Comparison of ENCODE assay signal across 22 cellular contexts in the genomic region with DNA sequence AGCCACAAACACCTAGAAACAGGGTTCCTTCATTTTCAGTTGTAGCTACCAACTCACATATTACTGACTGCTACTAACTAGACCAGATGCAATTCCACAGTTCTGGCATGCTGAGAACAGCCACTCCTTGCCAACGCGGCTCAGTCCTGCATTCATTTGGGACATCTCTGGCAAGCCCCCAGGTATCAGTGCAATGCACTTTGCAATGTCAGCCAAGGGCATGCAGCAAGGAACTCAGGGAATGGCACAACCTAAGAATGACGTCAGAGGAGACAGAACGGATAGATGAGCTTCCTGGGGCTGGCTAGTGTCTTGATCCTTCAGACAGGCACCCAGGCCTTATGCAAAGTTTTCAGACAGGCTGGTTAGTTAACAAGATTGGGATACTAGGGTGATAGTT. TPM values are rescaled to one million over a fixed set of nuclear protein-coding genes. Genes with fewer than 3 reads are reported as not detected.
DNase-seq lines count a peak whose midpoint lies in the region; ATAC-seq and TF ChIP-seq lines count a peak whose summit lies in the region.
"Had no signal": no experiment of that assay in that cellular context is flagged by ENCODE, and none has a peak within 500 bp of the region (broad histone marks: within the 10 kb centered on the region; RNA-seq: fewer than 3 reads in every experiment).

No MANE protein-coding gene starts in this region.

- TF ChIP-seq CTCF in MCF 10A (IDR thresholded peaks at IDR 0.05; ENCODE audit: unreplicated experiment) (no peak), mammary epithelial cell (conservative IDR thresholded peaks at IDR 0.05 in 1 of 2, IDR thresholded peaks at IDR 0.05 in 1 of 2; ENCODE audit: extremely low read depth in 1 of 2, insufficient read depth in 1 of 2, low read depth in 1 of 2, low read length in 2 of 2) (no peak), WTC11 (IDR thresholded peaks at IDR 0.05) (no peak)

- H3K27me3 ChIP-seq in mammary epithelial cell (ENCODE audit: insufficient read depth, low read length) = no peaks in the 10 kb centered on the region
- H3K27me3 ChIP-seq: hepatocyte had no signal

- POLR2A ChIA-PET in MCF 10A (lab: Yijun Ruan, JAX) = interaction anchor here (5.1 to 6.8 kb wide), 2 partner anchors 9 to 24 kb away, joined by 23 to 58 read pairs; no protein-coding TSS in a partner anchor
- POLR2A ChIA-PET in WTC11 (lab: Charles Lee) = no interaction called here

- DNase-seq in MCF 10A (ENCODE audit: unreplicated experiment) = peak; percentile 70
- DNase-seq in mammary epithelial cell = no peak
- DNase-seq in WTC11 (ENCODE audit: low spot score) = no peak
- DNase-seq in left ventricle myocardium superior = peak; percentile 52
- no peak for DNase-seq in effector CD8-positive, alpha-beta T cell (lab: John Stamatoyannopoulos, UW)
- DNase-seq: 8988T; activated CD4-positive, CD25-positive, alpha-beta regulatory T cell treated with anti-CD3 and anti-CD28 coated beads, Interleukin-2, amount 50 U/mL, for 72 hours; activated naive CD4-positive, alpha-beta T cell treated with anti-CD3 and anti-CD28 coated beads, Interleukin-2, amount 50 U/mL, for 16 hours; aorta; DMS79 treated with DMSO at 0.1 percent for 48 hours; foreskin fibroblast; GM23248; NCI-H2081 treated with DMSO at 0.1 percent for 48 hours; NCI-H524 treated with DMSO at 0.1 percent for 48 hours; stimulated activated CD4-positive, alpha-beta T cell treated with anti-CD3 and anti-CD28 coated beads, Interleukin-4, amount 100 ng/mL, for 4 hours; stimulated activated naive CD8-positive, alpha-beta T cell treated with anti-CD3 and anti-CD28 coated beads, Interleukin-15, amount 100 ng/mL, for 72 hours had no signal

- H3K4me1 ChIP-seq in mammary epithelial cell (ENCODE audit: insufficient read depth, low read length) = peaks cover 63% of the 10 kb centered on the region

- BruUV-seq in MCF 10A (replicated peaks; lab: Mats Ljungman, UMichigan) (no TSS peak), mammary epithelial cell (replicated peaks; lab: Mats Ljungman, UMichigan) (no TSS peak)

- H3K9me3 ChIP-seq in mammary epithelial cell (replicated peaks; ENCODE audit: insufficient read depth, low read length) = no peaks in the 10 kb centered on the region

- H3K36me3 ChIP-seq in mammary epithelial cell (ENCODE audit: insufficient read depth, low read length) = peaks cover 11% of the 10 kb centered on the region

- H3K27ac Mint-ChIP-seq in MCF 10A (ENCODE audit: low read depth, unreplicated experiment) (no peak overlapping the region), WTC11 (peak overlapping the region; percentile 25; the same call in 1 of the 2 replicates)
- H3K27ac Mint-ChIP-seq: stimulated activated naive CD8-positive, alpha-beta T cell treated with anti-CD3 and anti-CD28 coated beads, Interleukin-15, amount 100 ng/mL, for 72 hours had no signal

- no peaks in the 10 kb centered on the region for H3K27me3 Mint-ChIP-seq in MCF 10A (ENCODE audit: insufficient read depth, unreplicated experiment)
- no peaks in the 10 kb centered on the region for H3K27me3 Mint-ChIP-seq in WTC11 (ENCODE audit: low read depth)
- H3K27me3 Mint-ChIP-seq: central memory CD8-positive, alpha-beta T cell; stimulated activated naive CD8-positive, alpha-beta T cell treated with anti-CD3 and anti-CD28 coated beads, Interleukin-15, amount 100 ng/mL, for 72 hours had no signal

- ATAC-seq in WTC11 (no peak), left ventricle myocardium superior (peak; percentile 90), HG03521 (IDR thresholded peaks at IDR 0.05; ENCODE audit: unreplicated experiment) (no peak), GM21447 (IDR thresholded peaks at IDR 0.05; ENCODE audit: unreplicated experiment) (no peak)
- ATAC-seq: SK-N-SH treated with all-trans-retinoic acid at 6 μM for 48 hours; stimulated activated naive CD8-positive, alpha-beta T cell treated with anti-CD3 and anti-CD28 coated beads, Interleukin-15, amount 100 ng/mL, for 72 hours had no signal

- no peak overlapping the region for H3K9ac ChIP-seq in mammary epithelial cell (ENCODE audit: insufficient read depth, low read length)
- H3K9ac ChIP-seq: GM23248 had no signal

- H3K4me3 ChIP-seq in mammary epithelial cell (replicated peaks in 1 of 3; ENCODE audit: insufficient read depth in 1 of 3, low read depth in 2 of 3, low read length in 3 of 3) = no peak overlapping the region
- H3K4me3 ChIP-seq: GM23248, hepatocyte had no signal

- no peaks in the 10 kb centered on the region for H4K20me1 ChIP-seq in mammary epithelial cell (ENCODE audit: insufficient read depth, low read length)

- H3K9me3 Mint-ChIP-seq in MCF 10A (ENCODE audit: unreplicated experiment) (no peaks in the 10 kb centered on the region), WTC11 (no peaks in the 10 kb centered on the region)
- H3K9me3 Mint-ChIP-seq: central memory CD8-positive, alpha-beta T cell; stimulated activated naive CD8-positive, alpha-beta T cell treated with anti-CD3 and anti-CD28 coated beads, Interleukin-15, amount 100 ng/mL, for 72 hours had no signal

- H3K36me3 Mint-ChIP-seq in MCF 10A (ENCODE audit: insufficient read depth, unreplicated experiment) = peaks cover 4% of the 10 kb centered on the region
- peaks cover 5% of the 10 kb centered on the region; the same call in 1 of the 2 replicates for H3K36me3 Mint-ChIP-seq in WTC11

- H3K79me2 ChIP-seq in mammary epithelial cell (ENCODE audit: insufficient read depth, low read length) = peaks cover 87% of the 10 kb centered on the region

- in situ Hi-C loops in mammary epithelial cell (cut with MboI; ENCODE audit: low sequenced_read_pairs in 2 of 2) = no loop called here

- CTCF ChIA-PET in MCF 10A (lab: Yijun Ruan, JAX) (no interaction called here), mammary epithelial cell (lab: Charles Lee; ENCODE audit: low non-redundant PET) (no interaction called here), WTC11 (lab: Charles Lee) (interaction anchor here (1.3 kb wide), 1 partner anchor 66 kb away, joined by 3 read pairs; no protein-coding TSS in a partner anchor)

- dilution Hi-C loops in mammary epithelial cell (cut with HindIII; ENCODE audit: low sequenced_read_pairs) = no loop called here

- H3K4me3 Mint-ChIP-seq in MCF 10A (ENCODE audit: unreplicated experiment) (no peak overlapping the region), WTC11 (no peak overlapping the region)
- H3K4me3 Mint-ChIP-seq: central memory CD8-positive, alpha-beta T cell; stimulated activated naive CD8-positive, alpha-beta T cell treated with anti-CD3 and anti-CD28 coated beads, Interleukin-15, amount 100 ng/mL, for 72 hours had no signal

- intact Hi-C loops in MCF 10A (cut with micrococcal nuclease) = no loop called here
- intact Hi-C loops in mammary epithelial cell (cut with micrococcal nuclease) = no loop called here
- intact Hi-C loops in left ventricle myocardium superior (cut with micrococcal nuclease) = no loop called here

- H3K4me2 ChIP-seq in mammary epithelial cell (ENCODE audit: insufficient read depth, low read depth, low read length) = no peak overlapping the region
- H3K4me2 ChIP-seq: hepatocyte had no signal

- 91% methylated on average over 4 of the region's 4 CpGs for WGBS in mammary epithelial cell (ENCODE audit: low coverage, missing lambda C conversion rate)

- H3K4me1 Mint-ChIP-seq in MCF 10A (ENCODE audit: insufficient read depth, unreplicated experiment) (peaks cover 29% of the 10 kb centered on the region), WTC11 (peaks cover 12% of the 10 kb centered on the region)

- H3K27ac ChIP-seq in mammary epithelial cell (ENCODE audit: insufficient read depth, low read depth, low read length) (no peak overlapping the region), temporal lobe (ENCODE audit: low read depth, low read length) (peak overlapping the region; percentile 0)
- H3K27ac ChIP-seq: GM23248, hepatocyte had no signal

- H2AFZ ChIP-seq in mammary epithelial cell (ENCODE audit: low read depth, low read length) = no peak overlapping the region
- H2AFZ ChIP-seq: GM23248, hepatocyte had no signal

TF ChIP-seq in WTC11, 78 proteins besides CTCF, POLR2A, EP300 and RAD21:
- TF ChIP-seq, protein P1, sequence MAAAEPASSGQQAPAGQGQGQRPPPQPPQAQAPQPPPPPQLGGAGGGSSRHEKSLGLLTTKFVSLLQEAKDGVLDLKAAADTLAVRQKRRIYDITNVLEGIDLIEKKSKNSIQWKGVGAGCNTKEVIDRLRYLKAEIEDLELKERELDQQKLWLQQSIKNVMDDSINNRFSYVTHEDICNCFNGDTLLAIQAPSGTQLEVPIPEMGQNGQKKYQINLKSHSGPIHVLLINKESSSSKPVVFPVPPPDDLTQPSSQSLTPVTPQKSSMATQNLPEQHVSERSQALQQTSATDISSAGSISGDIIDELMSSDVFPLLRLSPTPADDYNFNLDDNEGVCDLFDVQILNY (CRISPR knock-in tag; IDR thresholded peaks at IDR 0.05) = no peak

RNA-seq across cellular contexts. Expression of a gene that starts 29.6 kb away (rescaled TPM):
- total RNA-seq in MCF 10A (2022) (17.2 and 18.6 TPM in 2 replicates), mammary epithelial cell (10 to 100 TPM; 24.3 to 38.9 TPM), WTC11 (2021) (28.0 to 29.6 TPM (median 29.4 TPM) in 3 replicates), left ventricle myocardium superior (1.6 TPM), temporal lobe (14.3 TPM)
- 17.6 TPM for polyA plus RNA-seq in mammary epithelial cell
- polyA minus RNA-seq in mammary epithelial cell = 67.4 TPM
- total RNA-seq: GM23248 had no signal

Comparison
In these comparisons a context has a peak if more than half of its experiments do, and no peak if none do; other contexts are left out.
1. DNase-seq: peak in MCF 10A (single experiment) and left ventricle myocardium superior (single experiment); none in mammary epithelial cell (single experiment), WTC11 (single experiment) and effector CD8-positive, alpha-beta T cell (single experiment).